17 cellular contexts compared by ENCODE assay signal in the genomic region with DNA sequence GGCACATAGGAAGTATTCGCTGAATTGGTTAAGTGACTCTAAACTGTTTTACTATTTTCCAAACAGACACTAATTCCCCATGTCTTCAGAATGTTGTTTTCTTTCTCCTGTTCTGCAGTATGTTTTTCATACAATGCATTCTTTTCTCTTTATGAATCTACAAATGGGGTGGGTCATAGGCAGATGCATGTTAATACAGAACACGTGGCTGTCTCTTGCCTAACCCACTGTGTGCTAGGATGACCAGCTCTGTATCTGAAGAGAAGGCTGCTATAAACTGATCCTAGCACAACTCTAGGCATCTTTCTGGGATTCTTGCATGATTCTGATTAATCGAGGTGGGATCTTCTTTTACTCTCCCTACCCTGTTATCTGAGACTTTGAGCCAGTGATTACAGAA.
A peak's percentile ranks its signal among the peaks of the same experiment; 100 is the strongest.
DNase-seq lines count a peak whose midpoint lies in the region; ATAC-seq and TF ChIP-seq lines count a peak whose summit lies in the region.
"Had no signal": no experiment of that assay in that cellular context is flagged by ENCODE, and none has a peak within 500 bp of the region (broad histone marks: within the 10 kb centered on the region; RNA-seq: fewer than 3 reads in every experiment).

No MANE protein-coding gene starts in this region.

- H2AFZ ChIP-seq in GM23248 (no peak overlapping the region), Loucy (ENCODE audit: low read length) (0 out of 2 replicates have a peak overlapping the region, but pooled peaks have one; percentile 20)

- TF ChIP-seq EP300 in gastroesophageal sphincter (IDR thresholded peaks at IDR 0.05) = no peak

- H3K4me2 ChIP-seq in GM23248 (ENCODE audit: unreplicated experiment) (no peak overlapping the region), Loucy (ENCODE audit: low read depth, low read length, poor library complexity, severe bottlenecking) (no peak overlapping the region)

- no peak for TF ChIP-seq CTCF in Loucy (conservative IDR thresholded peaks at IDR 0.05; ENCODE audit: low read length)
- no peak for TF ChIP-seq CTCF in epithelial cell of esophagus (IDR thresholded peaks at IDR 0.05; ENCODE audit: insufficient read depth, low read depth, low read length, missing control alignments)
- no peak for TF ChIP-seq CTCF in gastroesophageal sphincter (IDR thresholded peaks at IDR 0.05)
- no peak for TF ChIP-seq CTCF in thyroid gland (IDR thresholded peaks at IDR 0.05)

- H3K4me3 ChIP-seq in GM23248 (no peak overlapping the region), Loucy (ENCODE audit: low read length, poor library complexity, severe bottlenecking) (no peak overlapping the region), epithelial cell of esophagus (ENCODE audit: low read length) (no peak overlapping the region), gastroesophageal sphincter (no peak overlapping the region), thyroid gland (replicated peaks in 1 of 3) (no peak overlapping the region)

- H3K9me2 ChIP-seq in GM23248 (ENCODE audit: insufficient read depth) (no peaks in the 10 kb centered on the region), Loucy (replicated peaks; ENCODE audit: low read depth, low read length) (no peaks in the 10 kb centered on the region)

- DNase-seq in AG08395 (ENCODE audit: low spot score) = peak; percentile 11
- peak; percentile 10 for DNase-seq in GM23248
- peak; percentile 57 for DNase-seq in epithelial cell of esophagus (ENCODE audit: low read depth)
- no peak for DNase-seq in thyroid gland
- no peak for DNase-seq in activated CD4-positive, CD25-positive, alpha-beta regulatory T cell treated with anti-CD3 and anti-CD28 coated beads, Interleukin-2, amount 50 U/mL, for 72 hours
- DNase-seq: ACHN; CD8-positive, alpha-beta T cell; COR-L47; DMS153; DMS79 treated with DMSO at 0.1 percent for 48 hours; EL; GOT3; H9 had no signal

- no peak overlapping the region for H3K9ac ChIP-seq in GM23248
- no peak overlapping the region for H3K9ac ChIP-seq in Loucy (ENCODE audit: low read depth, low read length, poor library complexity, severe bottlenecking)

- H3K27ac ChIP-seq in GM23248 (no peak overlapping the region), gastroesophageal sphincter (no peak overlapping the region), thyroid gland (no peak overlapping the region)
- H3K27ac ChIP-seq: HL-60 had no signal

- WGBS in GM23248 (ENCODE audit: low coverage in 1 of 2, low lambda C conversion rate in 2 of 2, missing lambda C conversion rate in 2 of 2), 2 experiments = 75 to 81% methylated on average over 3 of the region's 3 CpGs
- 83% methylated on average over 2 to 3 of the region's 3 CpGs for WGBS in gastroesophageal sphincter (ENCODE audit: low coverage in 1 of 2), 2 donors
- WGBS in thyroid gland, 2 donors = 85 to 92% methylated on average over 3 of the region's 3 CpGs

- H4K20me1 ChIP-seq in GM23248 (ENCODE audit: insufficient read depth) (no peaks in the 10 kb centered on the region), Loucy (ENCODE audit: insufficient read depth, low read length, poor library complexity, severe bottlenecking) (no peaks in the 10 kb centered on the region)

- in situ Hi-C loops in GM23248 (cut with MboI) = no loop called here

- intact Hi-C loops in thyroid gland (cut with DNase I) = no loop called here

- H3F3A ChIP-seq in GM23248 (ENCODE audit: insufficient read depth) (no peaks in the 10 kb centered on the region), Loucy (ENCODE audit: low read depth) (no peaks in the 10 kb centered on the region)

- H3K27me3 ChIP-seq in GM23248 (replicated peaks; ENCODE audit: insufficient read depth) (no peaks in the 10 kb centered on the region), Loucy (ENCODE audit: insufficient read depth, low read length, poor library complexity, severe bottlenecking) (no peaks in the 10 kb centered on the region), gastroesophageal sphincter (no peaks in the 10 kb centered on the region), thyroid gland (no peaks in the 10 kb centered on the region)

- ATAC-seq in HG02588 (IDR thresholded peaks at IDR 0.05; ENCODE audit: unreplicated experiment) = no peak
- no peak for ATAC-seq in gastroesophageal sphincter
- ATAC-seq: CD8-positive, alpha-beta T cell had no signal

- no peaks in the 10 kb centered on the region for H3K79me2 ChIP-seq in GM23248 (ENCODE audit: insufficient read depth)
- no peaks in the 10 kb centered on the region for H3K79me2 ChIP-seq in Loucy (ENCODE audit: insufficient read depth, low read length)

- no peaks in the 10 kb centered on the region for H3K9me3 ChIP-seq in GM23248 (ENCODE audit: low read depth)
- no peaks in the 10 kb centered on the region for H3K9me3 ChIP-seq in Loucy (ENCODE audit: insufficient read depth, low read depth, low read length)
- no peaks in the 10 kb centered on the region for H3K9me3 ChIP-seq in gastroesophageal sphincter
- no peaks in the 10 kb centered on the region for H3K9me3 ChIP-seq in thyroid gland

- TF ChIP-seq POLR2A in gastroesophageal sphincter (IDR thresholded peaks at IDR 0.05) = no peak
- no peak for TF ChIP-seq POLR2A in thyroid gland (IDR thresholded peaks at IDR 0.05)

- H3K36me3 ChIP-seq in GM23248 (ENCODE audit: low read depth) (no peaks in the 10 kb centered on the region), Loucy (ENCODE audit: insufficient read depth, low read length) (no peaks in the 10 kb centered on the region), gastroesophageal sphincter (no peaks in the 10 kb centered on the region), thyroid gland (no peaks in the 10 kb centered on the region)

- no peaks in the 10 kb centered on the region for H3K4me1 ChIP-seq in GM23248 (ENCODE audit: insufficient read depth)
- no peaks in the 10 kb centered on the region for H3K4me1 ChIP-seq in Loucy (ENCODE audit: insufficient read depth, low read length, poor library complexity, severe bottlenecking)
- no peaks in the 10 kb centered on the region for H3K4me1 ChIP-seq in gastroesophageal sphincter
- no peaks in the 10 kb centered on the region for H3K4me1 ChIP-seq in thyroid gland

Comparison
In these comparisons a context has a peak if more than half of its experiments do, and no peak if none do; other contexts are left out.
1. DNase-seq: peak in AG08395 (single experiment), GM23248 (single experiment) and epithelial cell of esophagus (single experiment); none in thyroid gland (0 of 2) and activated CD4-positive, CD25-positive, alpha-beta regulatory T cell treated with anti-CD3 and anti-CD28 coated beads, Interleukin-2, amount 50 U/mL, for 72 hours (single experiment).